Comparison of ENCODE assay signal across 18 cellular contexts in the genomic region with DNA sequence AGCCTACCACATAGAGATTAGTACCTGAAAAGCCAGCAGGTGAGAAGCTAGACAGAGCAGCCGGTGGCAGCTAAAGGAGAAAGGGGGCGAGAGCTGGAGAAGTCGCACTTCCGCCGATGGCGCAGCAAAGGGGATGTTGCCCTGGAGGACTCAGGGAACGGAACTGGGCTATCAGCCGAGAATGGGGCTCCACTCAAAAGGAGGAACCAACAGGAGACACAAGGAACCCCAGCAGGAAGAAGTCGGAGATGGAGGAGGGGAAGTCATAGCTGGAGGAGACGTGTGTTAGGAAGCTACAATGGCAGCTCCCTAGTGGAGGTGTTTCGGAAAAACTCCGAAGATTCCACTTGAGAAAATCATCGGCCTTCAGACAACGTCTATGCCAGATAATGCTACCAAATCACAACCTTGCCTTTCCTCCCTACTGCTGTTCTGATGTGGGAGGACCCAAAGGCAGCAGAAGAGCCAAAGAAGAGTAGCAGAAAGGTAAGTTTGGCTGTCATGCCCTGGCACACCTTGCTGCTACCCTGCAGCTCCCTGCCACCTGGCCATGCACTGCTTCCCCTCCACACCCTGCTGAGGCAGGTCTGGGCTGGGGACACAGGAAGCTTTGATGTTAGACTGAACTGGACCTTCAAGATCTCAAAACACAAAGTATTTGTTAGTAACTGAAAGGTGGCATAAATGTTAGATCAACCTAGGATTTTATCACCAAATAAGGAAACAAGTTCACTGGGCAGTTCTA.
DNase-seq lines count a peak whose midpoint lies in the region; ATAC-seq, FAIRE-seq and TF ChIP-seq lines count a peak whose summit lies in the region.
"Had no signal": no experiment of that assay in that cellular context is flagged by ENCODE, and none has a peak within 500 bp of the region (broad histone marks: within the 10 kb centered on the region; RNA-seq: fewer than 3 reads in every experiment).

No MANE protein-coding gene starts in this region.

- no peaks in the 10 kb centered on the region for H3K27me3 ChIP-seq in left lung
- no peaks in the 10 kb centered on the region for H3K27me3 ChIP-seq in suprapubic skin
- H3K27me3 ChIP-seq: pancreas had no signal

- TF ChIP-seq POLR2A in NB4 (IDR thresholded peaks at IDR 0.05; ENCODE audit: extremely low read depth, insufficient read length) = no peak
- no peak for TF ChIP-seq POLR2A in suprapubic skin (IDR thresholded peaks at IDR 0.05)
- no peak for TF ChIP-seq POLR2A in GM12892 (IDR thresholded peaks at IDR 0.05; ENCODE audit: low read depth, low read length)

- peak; percentile 64 for DNase-seq in NB4 (ENCODE audit: low read depth)
- peak; percentile 25 for DNase-seq in cerebellum (ENCODE audit: low spot score)
- DNase-seq in left lung = peak; percentile 80 to 90
- peak in 1 of 2 donors; percentile 67 for DNase-seq in suprapubic skin (ENCODE audit: low spot score in 2 of 2)
- DNase-seq in DMS79 (lab: John Stamatoyannopoulos, UW) = no peak
- no peak for DNase-seq in GM12892 (ENCODE audit: insufficient read length)
- DNase-seq: activated CD4-positive, alpha-beta T cell treated with anti-CD3 and anti-CD28 coated beads, Interleukin-2, amount 50 U/mL, for 48 hours; activated naive CD4-positive, alpha-beta T cell treated with anti-CD3 and anti-CD28 coated beads, Interleukin-2, amount 50 U/mL, for 16 hours; cortex of kidney; Karpas-422; kidney glomerular epithelial cell; NCI-H2081; stimulated activated CD4-positive, alpha-beta T cell treated with anti-CD3 and anti-CD28 coated beads, Interleukin-4, amount 100 ng/mL, for 1 hour; stimulated activated naive CD4-positive, alpha-beta T cell treated with Interleukin-2 at 50 U/mL for 16 hours had no signal

- no peak for FAIRE-seq in GM12892 (lab: Jason Lieb, UNC)
- FAIRE-seq: pancreas had no signal

- H3K9me3 ChIP-seq in left lung (no peaks in the 10 kb centered on the region), suprapubic skin (no peaks in the 10 kb centered on the region)
- H3K9me3 ChIP-seq: pancreas had no signal

- intact Hi-C loops in left lung (cut with DNase I) = no loop called here

- WGBS in suprapubic skin = 95% methylated on average over 14 of the region's 14 CpGs

- H3K36me3 ChIP-seq in left lung (no peaks in the 10 kb centered on the region), suprapubic skin (no peaks in the 10 kb centered on the region)
- H3K36me3 ChIP-seq: pancreas had no signal

- ATAC-seq in left lung = peak; percentile 73
- ATAC-seq in HG03378 (IDR thresholded peaks at IDR 0.05; ENCODE audit: unreplicated experiment) = no peak
- ATAC-seq in GM19023 (IDR thresholded peaks at IDR 0.05; ENCODE audit: unreplicated experiment) = no peak
- ATAC-seq: T-cell had no signal

- H3K4me1 ChIP-seq in left lung (peaks cover 7 to 40% of the 10 kb centered on the region in 2 donors), suprapubic skin (peaks cover 3% of the 10 kb centered on the region)
- H3K4me1 ChIP-seq: pancreas had no signal

- TF ChIP-seq CTCF in NB4 (IDR thresholded peaks at IDR 0.05; ENCODE audit: low read depth, low read length) = no peak
- TF ChIP-seq CTCF in left lung (IDR thresholded peaks at IDR 0.05) = no peak
- no peak for TF ChIP-seq CTCF in suprapubic skin (IDR thresholded peaks at IDR 0.05)

- TF ChIP-seq EP300 in suprapubic skin (IDR thresholded peaks at IDR 0.05) = no peak

- H3K4me3 ChIP-seq in NB4 (ENCODE audit: low read depth, low read length) = peak overlapping the region; percentile 32
- H3K4me3 ChIP-seq in left lung = peak overlapping the region in 1 of 2 donors; percentile 31
- H3K4me3 ChIP-seq in suprapubic skin = no peak overlapping the region
- H3K4me3 ChIP-seq: pancreas had no signal

- H3K27ac ChIP-seq in left lung = peak overlapping the region; percentile 27 to 91
- H3K27ac ChIP-seq in suprapubic skin = peak overlapping the region; percentile 5

Comparison
In these comparisons a context has a peak if more than half of its experiments do, and no peak if none do; other contexts are left out.
1. DNase-seq: peak in NB4 (single experiment), cerebellum (single experiment) and left lung (2 of 2); none in DMS79 (single experiment) and GM12892 (single experiment).